In genomic region chr3:61975199-61975598, GRCh38 we compare ENCODE assay signal across 15 cellular contexts.
DNase-seq lines count a peak whose midpoint lies in the region; ATAC-seq, FAIRE-seq and TF ChIP-seq lines count a peak whose summit lies in the region.
"Had no signal": no experiment of that assay in that cellular context is flagged by ENCODE, and none has a peak within 500 bp of the region (broad histone marks: within the 10 kb centered on the region; RNA-seq: fewer than 3 reads in every experiment).

No MANE protein-coding gene starts in this region.

- DNase-seq in GM12878 (ENCODE audit: low read depth, low spot score) = no peak
- no peak for DNase-seq in heart left ventricle
- DNase-seq in mesendoderm = no peak
- no peak for DNase-seq in activated CD8-positive, alpha-beta memory T cell treated with anti-CD3 and anti-CD28 coated beads, Interleukin-2, amount 50 U/mL, for 48 hours
- no peak for DNase-seq in progenitor cell of endocrine pancreas (ENCODE audit: low spot score, unreplicated experiment)
- DNase-seq: ACHN; CD4-positive, CD25-positive, alpha-beta regulatory T cell; DMS53; GF-D8; GM23248 had no signal

- intact Hi-C loops in GM12878 (cut with micrococcal nuclease; ENCODE audit: unreplicated experiment) (no loop called here), heart left ventricle (cut with DNase I) (no loop called here)

- H3K9me3 ChIP-seq in HEK293 (ENCODE audit: control insufficient read depth, insufficient read depth, low read depth, low read length) (no peaks in the 10 kb centered on the region), GM12878 (replicated peaks; ENCODE audit: control insufficient read depth, insufficient read depth, low read length) (no peaks in the 10 kb centered on the region), heart left ventricle (no peaks in the 10 kb centered on the region)
- H3K9me3 ChIP-seq: BLaER1 treated with 17β-estradiol and CSF1 and Interleukin-3, amounts not matched to agents 10 nM and 100 nM had no signal

- peak overlapping the region; percentile 86 for H4K8ac ChIP-seq in mesendoderm (ENCODE audit: low read depth, low read length)

- peak; percentile 42 for ATAC-seq in GM12878
- peak in 3 of 4 donors; percentile 53 to 74 (median 69) for ATAC-seq in heart left ventricle
- ATAC-seq in GM19328 (IDR thresholded peaks at IDR 0.05; ENCODE audit: unreplicated experiment) = no peak

- H3K27me3 ChIP-seq in GM12878 (replicated peaks in 1 of 2; ENCODE audit: control insufficient read depth in 2 of 2, insufficient read depth in 2 of 2, low read length in 1 of 2) (no peaks in the 10 kb centered on the region), heart left ventricle (no peaks in the 10 kb centered on the region), mesendoderm (ENCODE audit: insufficient read depth, low read length, poor library complexity) (no peaks in the 10 kb centered on the region)
- H3K27me3 ChIP-seq: BLaER1 treated with 17β-estradiol and CSF1 and Interleukin-3, amounts not matched to agents 10 nM and 100 nM had no signal

- no peak overlapping the region for H2AFZ ChIP-seq in GM12878 (ENCODE audit: control insufficient read depth, low read depth, low read length)
- H2AFZ ChIP-seq: GM23248 had no signal

- no peak overlapping the region for H2BK120ac ChIP-seq in mesendoderm (ENCODE audit: low read depth, low read length)

- H4K20me1 ChIP-seq in GM12878 (ENCODE audit: control insufficient read depth, insufficient read depth) = no peaks in the 10 kb centered on the region
- H4K20me1 ChIP-seq: BLaER1 treated with 17β-estradiol and CSF1 and Interleukin-3, amounts not matched to agents 10 nM and 100 nM had no signal

- H3K9ac ChIP-seq in GM12878 (ENCODE audit: control insufficient read depth, insufficient read depth, low read length) (no peak overlapping the region), mesendoderm (ENCODE audit: low read length) (no peak overlapping the region)
- H3K9ac ChIP-seq: BLaER1 treated with 17β-estradiol and CSF1 and Interleukin-3, amounts not matched to agents 10 nM and 100 nM; GM23248 had no signal

- TF ChIP-seq POLR2A in GM12878 (IDR thresholded peaks at IDR 0.05; ENCODE audit: low read depth, low read length) (no peak), heart left ventricle (IDR thresholded peaks at IDR 0.05) (no peak)

- H3K79me2 ChIP-seq in GM12878 (ENCODE audit: control insufficient read depth, insufficient read depth, low read length) (no peaks in the 10 kb centered on the region), mesendoderm (ENCODE audit: control insufficient read depth, insufficient read depth, low read length) (peaks cover 6% of the 10 kb centered on the region)

- peaks cover 1% of the 10 kb centered on the region for H3K79me1 ChIP-seq in mesendoderm (ENCODE audit: low read length)

- no peak for TF ChIP-seq CTCF in HEK293 (tag by site-specific recombination; IDR thresholded peaks at IDR 0.05)
- TF ChIP-seq CTCF in GM12878 (IDR thresholded peaks at IDR 0.05 in 2 of 3, conservative IDR thresholded peaks at IDR 0.05 in 1 of 3; ENCODE audit: control insufficient read depth in 2 of 3, extremely low read depth in 1 of 3, insufficient read depth in 1 of 3, low read depth in 3 of 3, low read length in 3 of 3) = no peak
- no peak for TF ChIP-seq CTCF in heart left ventricle (IDR thresholded peaks at IDR 0.05)
- no peak for TF ChIP-seq CTCF in progenitor cell of endocrine pancreas (IDR thresholded peaks at IDR 0.05; ENCODE audit: unreplicated experiment)

- no peak overlapping the region for H3K18ac ChIP-seq in mesendoderm (ENCODE audit: low read length)

- RAD21 ChIA-PET in GM12878 (lab: Charles Lee; ENCODE audit: unreplicated experiment) = interaction anchor here (0.5 to 0.7 kb wide), 2 partner anchors 23 to 30 kb away, joined by 3 to 5 read pairs; no protein-coding TSS in a partner anchor

- H4K5ac ChIP-seq in mesendoderm (ENCODE audit: low read length) = no peak overlapping the region

- no peak overlapping the region for H2BK5ac ChIP-seq in mesendoderm (ENCODE audit: low read length)

- WGBS in GM12878 (ENCODE audit: insufficient coverage, insufficient replicate concordance, low lambda C conversion rate, missing lambda C conversion rate) = 4% methylated on average over 3 of the region's 3 CpGs
- 57 to 85% (median 79%) methylated on average over 3 of the region's 3 CpGs for WGBS in heart left ventricle, 4 donors
- WGBS in mesendoderm (ENCODE audit: extremely low coverage, insufficient coverage, low lambda C conversion rate) = no CpG with 5 or more reads among the region's 3 CpGs

- SMC1A ChIA-PET in GM12878 (lab: Charles Lee; ENCODE audit: uncharacterized antibody, unreplicated experiment) = interaction anchor here (0.7 to 1.7 kb wide), 5 partner anchors 9 to 96 kb away, joined by 3 to 6 read pairs (median 3); no protein-coding TSS in a partner anchor

- POLR2A ChIA-PET in HEK293 (lab: Yijun Ruan, JAX) = no interaction called here
- POLR2A ChIA-PET in GM12878 (lab: Charles Lee) = interaction anchor here (1.2 to 1.5 kb wide), 2 partner anchors 9 to 10 kb away, joined by 3 read pairs; no protein-coding TSS in a partner anchor

- no peak overlapping the region for H3K23ac ChIP-seq in mesendoderm (ENCODE audit: low read length)

- H3K4me1 ChIP-seq in HEK293 (ENCODE audit: control insufficient read depth, insufficient read depth, low read length) (no peaks in the 10 kb centered on the region; the same call in 1 of the 2 replicates), GM12878 (ENCODE audit: control insufficient read depth, insufficient read depth, low read length) (no peaks in the 10 kb centered on the region), heart left ventricle (peaks cover 0 to 55% (median 29%) of the 10 kb centered on the region in 12 donors), mesendoderm (ENCODE audit: control insufficient read depth, low read depth, low read length) (peaks cover 1% of the 10 kb centered on the region)

- no peaks in the 10 kb centered on the region for H3K36me3 ChIP-seq in HEK293 (ENCODE audit: control insufficient read depth in 2 of 2, insufficient read depth in 1 of 2, low read length in 2 of 2)
- no peaks in the 10 kb centered on the region for H3K36me3 ChIP-seq in GM12878 (ENCODE audit: control insufficient read depth in 2 of 2, insufficient read depth in 2 of 2, low read length in 1 of 2)
- H3K36me3 ChIP-seq in heart left ventricle = no peaks in the 10 kb centered on the region
- H3K36me3 ChIP-seq in mesendoderm (ENCODE audit: control insufficient read depth, insufficient read depth, low read length) = no peaks in the 10 kb centered on the region
- H3K36me3 ChIP-seq: BLaER1 treated with 17β-estradiol and CSF1 and Interleukin-3, amounts not matched to agents 10 nM and 100 nM had no signal

- no peak overlapping the region for H3K56ac ChIP-seq in mesendoderm (ENCODE audit: low read length)

- no peak overlapping the region for H2BK15ac ChIP-seq in mesendoderm (replicated peaks; ENCODE audit: low read depth)

- CTCF ChIA-PET in HEK293 (lab: Yijun Ruan, JAX) (no interaction called here), GM12878 (lab: Yijun Ruan, JAX) (interaction anchor here (1.0 kb wide), 1 partner anchor 39 kb away, joined by 4 read pairs; no protein-coding TSS in a partner anchor)

- no TSS peak for BruUV-seq in GM12878 (replicated peaks; lab: Mats Ljungman, UMichigan)

- no peaks in the 10 kb centered on the region for H3K36me3 Mint-ChIP-seq in progenitor cell of endocrine pancreas (ENCODE audit: insufficient read depth)
- H3K36me3 Mint-ChIP-seq: CD4-positive, CD25-positive, alpha-beta regulatory T cell; IgD-negative memory B cell had no signal

- peaks cover 3% of the 10 kb centered on the region for H3K4me1 Mint-ChIP-seq in progenitor cell of endocrine pancreas (ENCODE audit: low read depth)
- H3K4me1 Mint-ChIP-seq: CD4-positive, CD25-positive, alpha-beta regulatory T cell had no signal

- no peak for TF ChIP-seq RAD21 in GM12878 (IDR thresholded peaks at IDR 0.05; ENCODE audit: insufficient read depth, low read depth, low read length)

- H3K9me3 Mint-ChIP-seq in progenitor cell of endocrine pancreas (ENCODE audit: low read depth) = no peaks in the 10 kb centered on the region

- no peak overlapping the region for H2AK5ac ChIP-seq in mesendoderm (ENCODE audit: low read length)

- H3K27me3 Mint-ChIP-seq in progenitor cell of endocrine pancreas = no peaks in the 10 kb centered on the region
- H3K27me3 Mint-ChIP-seq: CD4-positive, CD25-positive, alpha-beta regulatory T cell; IgD-negative memory B cell had no signal

- H3K27ac Mint-ChIP-seq in progenitor cell of endocrine pancreas = no peak overlapping the region
- H3K27ac Mint-ChIP-seq: CD4-positive, CD25-positive, alpha-beta regulatory T cell; IgD-negative memory B cell had no signal

- no peak overlapping the region for H3K4ac ChIP-seq in mesendoderm (ENCODE audit: low read depth, low read length)

- in situ Hi-C loops in GM12878 (cut with MboI) = no loop called here

- no peak overlapping the region for H3K27ac ChIP-seq in HEK293 (ENCODE audit: extremely low read depth, low read depth, low read length)
- no peak overlapping the region for H3K27ac ChIP-seq in GM12878 (ENCODE audit: control insufficient read depth, insufficient read depth)
- peak overlapping the region in 7 of 12 donors; percentile 12 to 51 (median 31) for H3K27ac ChIP-seq in heart left ventricle
- H3K27ac ChIP-seq in mesendoderm (ENCODE audit: low read depth, low read length) = no peak overlapping the region
- H3K27ac ChIP-seq: BLaER1 treated with 17β-estradiol and CSF1 and Interleukin-3, amounts not matched to agents 10 nM and 100 nM; GM23248 had no signal

- TF ChIP-seq EP300 in GM12878 (IDR thresholded peaks at IDR 0.05; ENCODE audit: borderline replicate concordance in 1 of 2, control insufficient read depth in 1 of 2, low read depth in 2 of 2, low read length in 2 of 2) = no peak

- H3K4me2 ChIP-seq in GM12878 (ENCODE audit: control insufficient read depth, insufficient read depth) (no peak overlapping the region), mesendoderm (ENCODE audit: low read length) (no peak overlapping the region)
- H3K4me2 ChIP-seq: BLaER1 treated with 17β-estradiol and CSF1 and Interleukin-3, amounts not matched to agents 10 nM and 100 nM had no signal

- no peak overlapping the region for H3K4me3 Mint-ChIP-seq in progenitor cell of endocrine pancreas (ENCODE audit: low read depth)
- H3K4me3 Mint-ChIP-seq: IgD-negative memory B cell had no signal

- no peak for FAIRE-seq in GM12878 (lab: Jason Lieb, UNC)
- FAIRE-seq: H54 had no signal

- no peak overlapping the region for H3K4me3 ChIP-seq in HEK293 (ENCODE audit: low read depth, low read length)
- no peak overlapping the region for H3K4me3 ChIP-seq in GM12878
- no peak overlapping the region for H3K4me3 ChIP-seq in heart left ventricle
- no peak overlapping the region for H3K4me3 ChIP-seq in mesendoderm (ENCODE audit: low read length)
- H3K4me3 ChIP-seq: BLaER1 treated with 17β-estradiol and CSF1 and Interleukin-3, amounts not matched to agents 10 nM and 100 nM; GM23248 had no signal

TF ChIP-seq in HEK293, 187 proteins besides CTCF, POLR2A, EP300 and RAD21 (continues in another document):
- TF ChIP-seq ZNF600 (tag by site-specific recombination; IDR thresholded peaks at IDR 0.05) (peak; percentile 54; the same call in 1 of the 2 replicates), ZNF843 (tag by site-specific recombination; IDR thresholded peaks at IDR 0.05) (no peak)

TF ChIP-seq in GM12878, 131 proteins besides CTCF, POLR2A, EP300 and RAD21:
- no peak for TF ChIP-seq GATAD2B (conservative IDR thresholded peaks at IDR 0.05; ENCODE audit: low read depth)
TF ChIP-seq in GM12878: peak in this region for 0.

Comparison
In these comparisons a context has a peak if more than half of its experiments do, and no peak if none do; other contexts are left out.
1. H3K27ac ChIP-seq: peak in heart left ventricle (7 of 12); none in HEK293 (single experiment), GM12878 (single experiment) and mesendoderm (single experiment).